In the genomic region with DNA sequence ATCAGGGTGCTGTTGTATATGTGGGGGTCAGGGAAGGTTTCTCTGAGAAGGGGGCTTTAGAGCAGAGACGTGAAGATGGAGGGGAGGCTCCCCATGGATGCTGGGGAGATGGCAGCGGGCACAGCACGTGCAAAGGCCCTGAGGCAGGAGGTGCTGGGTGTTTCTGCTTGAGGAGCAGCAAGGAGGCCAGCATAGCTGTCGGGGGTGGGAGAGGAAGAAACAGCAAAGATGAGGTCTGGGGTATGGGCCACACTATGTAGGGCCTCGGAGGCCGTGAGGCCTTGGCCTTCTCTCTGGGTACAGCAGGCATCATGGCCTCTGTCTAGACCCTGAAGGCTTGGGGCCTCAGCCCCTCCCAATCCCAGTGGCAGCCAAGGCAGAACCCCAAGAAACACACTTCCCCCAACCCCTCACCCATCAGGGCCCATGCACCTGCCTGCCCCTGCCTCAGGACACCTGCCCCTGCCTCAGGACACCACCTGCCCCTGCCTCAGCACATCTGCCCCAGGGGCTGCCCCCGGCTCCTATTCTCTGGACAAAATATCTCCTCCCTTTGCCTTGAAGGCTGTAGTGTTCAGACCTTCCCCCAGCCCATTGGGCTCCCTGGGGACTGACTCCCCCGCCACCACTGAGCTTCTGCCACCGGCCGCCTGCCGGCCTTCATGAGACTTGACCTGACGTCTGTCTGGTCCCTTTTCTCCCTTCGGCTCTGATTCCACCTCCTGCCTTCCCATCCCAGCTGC, we compare ENCODE assay signal across 19 cellular contexts. TPM values are rescaled to one million over a fixed set of nuclear protein-coding genes. Genes with fewer than 3 reads are reported as not detected.
DNase-seq lines count a peak whose midpoint lies in the region; ATAC-seq, FAIRE-seq and TF ChIP-seq lines count a peak whose summit lies in the region.
"Had no signal": no experiment of that assay in that cellular context is flagged by ENCODE, and none has a peak within 500 bp of the region (broad histone marks: within the 10 kb centered on the region; RNA-seq: fewer than 3 reads in every experiment).

No MANE protein-coding gene starts in this region.

- H3K36me3 ChIP-seq in K562 (ENCODE audit: control insufficient read depth, insufficient read depth, low read length) (no peaks in the 10 kb centered on the region), neuronal stem cell (replicated peaks in 1 of 2; ENCODE audit: control insufficient read depth in 2 of 2, insufficient read depth in 2 of 2, low read length in 2 of 2) (no peaks in the 10 kb centered on the region), kidney (ENCODE audit: control insufficient read depth in 1 of 2, insufficient read depth in 2 of 2, low read length in 2 of 2) (no peaks in the 10 kb centered on the region), thyroid gland (no peaks in the 10 kb centered on the region)

- H3K4me1 ChIP-seq in K562 (replicated peaks in 1 of 2; ENCODE audit: control insufficient read depth in 2 of 2, insufficient read depth in 2 of 2, low read length in 2 of 2) (peaks cover 0 to 72% of the 10 kb centered on the region in 2 experiments; a peak in 2 of 5 replicates), neuronal stem cell (ENCODE audit: control insufficient read depth in 2 of 2, insufficient read depth in 1 of 2, low read depth in 1 of 2, low read length in 2 of 2) (peaks cover 12 to 62% of the 10 kb centered on the region in 2 donors), kidney (ENCODE audit: control insufficient read depth in 1 of 2, insufficient read depth in 1 of 2, low read depth in 1 of 2, low read length in 2 of 2) (peaks cover 12 to 31% of the 10 kb centered on the region in 2 donors), thyroid gland (peaks cover 0 to 41% of the 10 kb centered on the region in 2 donors)

- H4K8ac ChIP-seq in neuronal stem cell (ENCODE audit: low read depth, low read length): no peak overlapping the region

- TF ChIP-seq CTCF in NB4 (IDR thresholded peaks at IDR 0.05; ENCODE audit: low read depth, low read length) (peak; percentile 13), K562 (IDR thresholded peaks at IDR 0.05 in 2 of 3, conservative IDR thresholded peaks at IDR 0.05 in 1 of 3; ENCODE audit: insufficient read depth in 2 of 3, low read depth in 1 of 3, low read length in 3 of 3) (0 out of 6 replicates have a peak, but pooled peaks of 1 of the 3 experiments have one; percentile 22), kidney (IDR thresholded peaks at IDR 0.05; ENCODE audit: borderline replicate concordance, extremely low read depth, insufficient read depth) (no peak), thyroid gland (IDR thresholded peaks at IDR 0.05) (no peak)

- H3K27me3 ChIP-seq in K562 (ENCODE audit: control insufficient read depth in 2 of 2, insufficient read depth in 2 of 2, low read length in 2 of 2) (no peaks in the 10 kb centered on the region), neuronal stem cell (ENCODE audit: control insufficient read depth in 3 of 3, insufficient read depth in 3 of 3, low read depth in 1 of 3, low read length in 3 of 3) (no peaks in the 10 kb centered on the region), thyroid gland (no peaks in the 10 kb centered on the region)

- peak overlapping the region in 1 of 2 experiments; percentile 55; a peak in 2 of 4 replicates for H3K9ac ChIP-seq in K562 (ENCODE audit: insufficient read depth in 1 of 2, low read depth in 2 of 2, low read length in 2 of 2)
- H3K9ac ChIP-seq in neuronal stem cell (ENCODE audit: low read depth, low read length, poor library complexity): peak overlapping the region; percentile 27
- H3K9ac ChIP-seq in kidney (ENCODE audit: low read length in 2 of 2): no peak overlapping the region

- no peak overlapping the region for H2BK12ac ChIP-seq in neuronal stem cell (ENCODE audit: low read length)

- in situ Hi-C loops in K562 (cut with MboI): no loop called here

- no peaks in the 10 kb centered on the region for H3K9me1 ChIP-seq in K562 (ENCODE audit: control insufficient read depth, insufficient read depth, low read length)

- peak; percentile 49 for ATAC-seq in K562
- ATAC-seq: activated CD8-positive, alpha-beta T cell treated with anti-CD3 and anti-CD28 coated beads, Interleukin-2, amount 10 ng/mL, durations not matched to agents 7 days and 5 days; left colon; mucosa of descending colon; right cardiac atrium had no signal

- no peak overlapping the region for H2BK120ac ChIP-seq in neuronal stem cell (ENCODE audit: low read depth, low read length)

- no peak overlapping the region for H3K27ac ChIP-seq in K562 (ENCODE audit: extremely low read depth, low read depth, low read length)
- H3K27ac ChIP-seq in neuronal stem cell (replicated peaks; ENCODE audit: low read length): no peak overlapping the region
- H3K27ac ChIP-seq in kidney (ENCODE audit: low read depth in 2 of 2, low read length in 2 of 2): no peak overlapping the region
- H3K27ac ChIP-seq in thyroid gland: no peak overlapping the region

- 25% methylated on average over 9 of the region's 13 CpGs for WGBS in K562 (ENCODE audit: insufficient coverage, low coverage, missing lambda C conversion rate)
- no CpG with 5 or more reads among the region's 13 CpGs for WGBS in neuronal stem cell (ENCODE audit: extremely low coverage in 2 of 2, insufficient read length in 2 of 2, insufficient replicate concordance in 1 of 2), 2 donors
- 75 to 78% methylated on average over 13 of the region's 13 CpGs for WGBS in thyroid gland, 2 donors

- no peaks in the 10 kb centered on the region for H3K79me2 ChIP-seq in K562 (ENCODE audit: control insufficient read depth, insufficient read depth, low read length)

- H4K91ac ChIP-seq in neuronal stem cell (ENCODE audit: low read depth, low read length, poor library complexity): no peak overlapping the region

- DNase-seq in COLO668 (lab: John Stamatoyannopoulos, UW; ENCODE audit: unreplicated experiment) (peak; percentile 53), NB4 (ENCODE audit: low read depth) (peak; percentile 90), K562 (ENCODE audit: extremely low read depth in 1 of 4, low spot score in 3 of 4) (no peak), neuronal stem cell (ENCODE audit: low spot score) (no peak), kidney (no peak), thyroid gland (no peak)
- no peak for DNase-seq in activated CD4-positive, alpha-beta T cell treated with anti-CD3 and anti-CD28 coated beads, Interleukin-2, amount 50 U/mL, for 4 hours
- DNase-seq: activated CD4-positive, CD25-positive, alpha-beta regulatory T cell; activated CD8-positive, alpha-beta T cell treated with anti-CD3 and anti-CD28 coated beads, Interleukin-2, amount 10 ng/mL, durations not matched to agents 7 days and 5 days; activated T-cell treated with anti-CD3 and anti-CD28 coated beads, Interleukin-2, amount 50 U/mL, for 48 hours; Kasumi-1; left colon; NCI-H1694 treated with DMSO at 0.1 percent for 48 hours; NCI-H345; SIG-M5; stimulated activated naive CD4-positive, alpha-beta T cell treated with Interleukin-2 at 50 U/mL for 16 hours had no signal

- no peak for TF ChIP-seq RAD21 in K562 (CRISPR knock-in tag; conservative IDR thresholded peaks at IDR 0.05 in 1 of 2, IDR thresholded peaks at IDR 0.05 in 1 of 2)

- H3K4me3 ChIP-seq in NB4 (ENCODE audit: low read depth, low read length) (no peak overlapping the region), K562 (no peak overlapping the region), neuronal stem cell (ENCODE audit: low read length in 2 of 2) (no peak overlapping the region), kidney (ENCODE audit: low read length in 2 of 2) (no peak overlapping the region), thyroid gland (replicated peaks in 1 of 3) (no peak overlapping the region)
- H3K4me3 ChIP-seq: mucosa of descending colon had no signal

- H3K4me2 ChIP-seq in K562 (ENCODE audit: insufficient read depth, low read length) (no peak overlapping the region), neuronal stem cell (ENCODE audit: insufficient read depth, low read length, poor library complexity, severe bottlenecking) (no peak overlapping the region)

- H3K18ac ChIP-seq in neuronal stem cell (ENCODE audit: low read length): peak overlapping the region; percentile 71

- no peak for TF ChIP-seq POLR2A in NB4 (IDR thresholded peaks at IDR 0.05; ENCODE audit: extremely low read depth, insufficient read length)
- TF ChIP-seq POLR2A in K562 (conservative IDR thresholded peaks at IDR 0.05): no peak
- no peak for TF ChIP-seq POLR2A in thyroid gland (IDR thresholded peaks at IDR 0.05)

- POLR2A ChIA-PET in K562 (lab: Yijun Ruan, JAX): no interaction called here

- no TSS peak for BruUV-seq in K562 (replicated peaks; lab: Mats Ljungman, UMichigan)

- H2AFZ ChIP-seq in K562 (ENCODE audit: low read depth, low read length): no peak overlapping the region
- no peak overlapping the region for H2AFZ ChIP-seq in neuronal stem cell (ENCODE audit: low read length)

- H3K14ac ChIP-seq in neuronal stem cell (ENCODE audit: low read length): no peak overlapping the region

- no peaks in the 10 kb centered on the region for H3K9me3 ChIP-seq in K562 (replicated peaks; ENCODE audit: control insufficient read depth, insufficient read depth, low read depth, low read length)
- H3K9me3 ChIP-seq in neuronal stem cell (replicated peaks in 1 of 2; ENCODE audit: control insufficient read depth in 2 of 2, insufficient read depth in 1 of 2, low read depth in 1 of 2, low read length in 2 of 2): no peaks in the 10 kb centered on the region
- H3K9me3 ChIP-seq in kidney (ENCODE audit: control insufficient read depth in 1 of 2, low read length in 2 of 2): no peaks in the 10 kb centered on the region
- H3K9me3 ChIP-seq in thyroid gland: no peaks in the 10 kb centered on the region
- H3K9me3 ChIP-seq: mucosa of descending colon had no signal

- H2AK5ac ChIP-seq in neuronal stem cell (ENCODE audit: low read depth, low read length): peak overlapping the region; percentile 78

- peaks cover 3% of the 10 kb centered on the region; the same call in 1 of the 2 replicates for H4K20me1 ChIP-seq in K562 (replicated peaks; ENCODE audit: control insufficient read depth, insufficient read depth, low read length)

- H2BK15ac ChIP-seq in neuronal stem cell (ENCODE audit: low read length): no peak overlapping the region

- intact Hi-C loops in K562 (cut with micrococcal nuclease): no loop called here
- intact Hi-C loops in kidney (cut with DNase I): no loop called here
- intact Hi-C loops in thyroid gland (cut with DNase I): no loop called here

- CTCF ChIA-PET in K562 (lab: Yijun Ruan, JAX; ENCODE audit: low intra/inter-chr PET ratio): no interaction called here

- H3K79me1 ChIP-seq in neuronal stem cell (ENCODE audit: low read depth, low read length): peaks cover 2% of the 10 kb centered on the region

- H3K23ac ChIP-seq in neuronal stem cell (ENCODE audit: low read depth, low read length, poor library complexity): no peak overlapping the region

- no peak for TF ChIP-seq EP300 in K562 (IDR thresholded peaks at IDR 0.05; ENCODE audit: low read length)

- no peak overlapping the region for H3K4ac ChIP-seq in neuronal stem cell (ENCODE audit: low read length)

- no peak overlapping the region for H2BK5ac ChIP-seq in neuronal stem cell (ENCODE audit: low read length)

- FAIRE-seq in K562 (lab: Jason Lieb, UNC) (no peak), kidney (lab: Jason Lieb, UNC) (no peak)
- FAIRE-seq: bronchial epithelial cell had no signal

RNA-seq across cellular contexts. Expression of gene ALDH3B1, which starts 6.2 kb away (rescaled TPM):
- total RNA-seq in K562 (2011; cell fraction: chromatin; rRNA removed; ENCODE audit: low replicate concordance): 0.14 and 0.70 TPM in 2 replicates
- total RNA-seq in K562 (2011; cell fraction: nucleolus; rRNA removed): 0.13 and 0.17 TPM in 2 replicates
- 0.07 and 0.15 TPM in 2 replicates for total RNA-seq in K562 (2011; cell fraction: nucleoplasm; rRNA removed)
- total RNA-seq in K562 (2014; rRNA removed) (0.37 TPM in 1 of 2 replicates, not detected in the other), K562 (2014; rRNA removed; fragmentation: Illumina TruSeq; extraction: Trizol) (0.04 TPM in 1 of 2 replicates, not detected in the other), K562 (2015; rRNA removed; fragmentation: Illumina TruSeq; extraction: Trizol) (0.07 and 0.08 TPM in 2 replicates), K562 (2021) (0.13 and 0.35 TPM in 2 replicates), kidney (42.7 TPM), thyroid gland (1 to 10 TPM; 3.0 to 6.6 (median 3.5) TPM)
- polyA plus RNA-seq in K562 (2011; rRNA removed) (0.10 and 0.19 TPM in 2 replicates), K562 (2014; fragmentation: Illumina TruSeq; extraction: Trizol) (0.06 and 0.15 TPM in 2 replicates), K562 (2014; fragmentation: Nextera tagmentation; extraction: Ambion mirVana) (under 1 TPM in 1 of 2 experiments, not detected in 1; 0.01 TPM), K562 (2014; rRNA removed) (0.21 and 0.43 TPM in 2 replicates), kidney (ENCODE audit: insufficient read depth, low read depth, low replicate concordance) (20.9 TPM)
- 0.18 and 0.36 TPM in 2 replicates for polyA plus RNA-seq in K562 (2011; cell fraction: cytosol; rRNA removed)
- polyA plus RNA-seq in K562 (2011; cell fraction: nucleus; rRNA removed): 0.21 and 0.30 TPM in 2 replicates
- 0.42 and 1.4 TPM in 2 replicates for polyA plus RNA-seq in K562 (2012)
- polyA minus RNA-seq in K562 (2011; rRNA and poly(A)+ RNA removed): 0.03 TPM in 1 of 2 replicates, not detected in the other
- polyA minus RNA-seq in K562 (2011; cell fraction: cytosol; rRNA and poly(A)+ RNA removed): 1.5 TPM in 1 of 2 replicates, not detected in the other
- 0.11 and 0.54 TPM in 2 replicates for polyA minus RNA-seq in K562 (2011; cell fraction: nucleus; rRNA and poly(A)+ RNA removed)
- 0.25 TPM for polyA plus RNA-seq in neuronal stem cell (2013, experiment 1 of 2)
- 0.22 TPM for polyA plus RNA-seq in neuronal stem cell (2013, experiment 2 of 2)
- total RNA-seq: activated CD8-positive, alpha-beta T cell treated with anti-CD3 and anti-CD28 coated beads, Interleukin-2, amount 10 ng/mL, durations not matched to agents 7 days and 5 days had no signal

RNA-seq across cellular contexts. Expression of gene UNC93B1, which starts 12.4 kb away (rescaled TPM):
- total RNA-seq in K562 (2011; cell fraction: chromatin; rRNA removed; ENCODE audit: low replicate concordance): 14.0 and 42.4 TPM in 2 replicates
- total RNA-seq in K562 (2011; cell fraction: nucleolus; rRNA removed): 38.0 and 40.8 TPM in 2 replicates
- 17.3 and 24.9 TPM in 2 replicates for total RNA-seq in K562 (2011; cell fraction: nucleoplasm; rRNA removed)
- total RNA-seq in K562 (2014; rRNA removed) (10.1 and 12.2 TPM in 2 replicates), K562 (2014; rRNA removed; fragmentation: Illumina TruSeq; extraction: Trizol) (3.7 and 4.3 TPM in 2 replicates), K562 (2015; rRNA removed; fragmentation: Illumina TruSeq; extraction: Trizol) (2.3 and 3.3 TPM in 2 replicates), K562 (2021) (13.6 and 14.1 TPM in 2 replicates), kidney (67.9 TPM), thyroid gland (10 to 100 TPM; 25.7 to 49.2 (median 36.3) TPM)
- polyA plus RNA-seq in K562 (2011; rRNA removed) (8.6 and 10.0 TPM in 2 replicates), K562 (2014; fragmentation: Illumina TruSeq; extraction: Trizol) (5.1 and 6.5 TPM in 2 replicates), K562 (2014; fragmentation: Nextera tagmentation; extraction: Ambion mirVana) (under 1 TPM; 0.10 to 0.17 TPM), K562 (2014; rRNA removed) (7.3 and 11.6 TPM in 2 replicates), kidney (ENCODE audit: insufficient read depth, low read depth, low replicate concordance) (21.3 TPM)
- polyA plus RNA-seq in K562 (2011; cell fraction: cytosol; rRNA removed): 11.3 and 17.7 TPM in 2 replicates
- polyA plus RNA-seq in K562 (2011; cell fraction: nucleus; rRNA removed): 30.9 and 40.1 TPM in 2 replicates
- polyA plus RNA-seq in K562 (2012): 6.5 and 9.5 TPM in 2 replicates
- polyA minus RNA-seq in K562 (2011; rRNA and poly(A)+ RNA removed): 5.2 and 8.3 TPM in 2 replicates
- polyA minus RNA-seq in K562 (2011; cell fraction: cytosol; rRNA and poly(A)+ RNA removed): 9.3 and 11.6 TPM in 2 replicates
- polyA minus RNA-seq in K562 (2011; cell fraction: nucleus; rRNA and poly(A)+ RNA removed): 12.3 and 12.5 TPM in 2 replicates
- polyA plus RNA-seq in neuronal stem cell (2013, experiment 1 of 2): 4.9 TPM
- 4.6 TPM for polyA plus RNA-seq in neuronal stem cell (2013, experiment 2 of 2)

RNA-seq across cellular contexts. Expression of gene NDUFS8, which starts 14.1 kb away (rescaled TPM):
- total RNA-seq in K562 (2011; cell fraction: chromatin; rRNA removed; ENCODE audit: low replicate concordance): 41.2 and 158 TPM in 2 replicates
- 168 and 170 TPM in 2 replicates for total RNA-seq in K562 (2011; cell fraction: nucleolus; rRNA removed)
- total RNA-seq in K562 (2011; cell fraction: nucleoplasm; rRNA removed): 99.4 and 102 TPM in 2 replicates
- 351 and 419 TPM in 2 replicates for total RNA-seq in K562 (2014; rRNA removed)
- total RNA-seq in K562 (2014; rRNA removed; fragmentation: Illumina TruSeq; extraction: Trizol): 60.0 and 91.3 TPM in 2 replicates
- total RNA-seq in K562 (2015; rRNA removed; fragmentation: Illumina TruSeq; extraction: Trizol): 146 and 150 TPM in 2 replicates
- 271 and 294 TPM in 2 replicates for total RNA-seq in K562 (2021)
- 67.2 and 68.7 TPM in 2 replicates for polyA plus RNA-seq in K562 (2011; rRNA removed)
- 181 and 505 TPM in 2 replicates for polyA plus RNA-seq in K562 (2011; cell fraction: cytosol; rRNA removed)
- polyA plus RNA-seq in K562 (2011; cell fraction: nucleus; rRNA removed): 116 and 178 TPM in 2 replicates
- polyA plus RNA-seq in K562 (2012): 247 and 317 TPM in 2 replicates
- polyA plus RNA-seq in K562 (2014; fragmentation: Illumina TruSeq; extraction: Trizol): 101 and 156 TPM in 2 replicates
- 10 to 100 TPM; 36.5 to 65.1 TPM for polyA plus RNA-seq in K562 (2014; fragmentation: Nextera tagmentation; extraction: Ambion mirVana)
- 241 and 257 TPM in 2 replicates for polyA plus RNA-seq in K562 (2014; rRNA removed)
- polyA minus RNA-seq in K562 (2011; rRNA and poly(A)+ RNA removed): 28.2 and 47.3 TPM in 2 replicates
- polyA minus RNA-seq in K562 (2011; cell fraction: cytosol; rRNA and poly(A)+ RNA removed): 128 and 135 TPM in 2 replicates
- polyA minus RNA-seq in K562 (2011; cell fraction: nucleus; rRNA and poly(A)+ RNA removed): 55.5 and 65.1 TPM in 2 replicates
- polyA plus RNA-seq in neuronal stem cell (2013, experiment 1 of 2): 144 TPM
- 148 TPM for polyA plus RNA-seq in neuronal stem cell (2013, experiment 2 of 2)
- 144 TPM for total RNA-seq in kidney
- polyA plus RNA-seq in kidney (ENCODE audit: insufficient read depth, low read depth, low replicate concordance): 472 TPM
- 100 to 1,000 TPM; 222 to 310 (median 254) TPM for total RNA-seq in thyroid gland

RNA-seq across cellular contexts. Expression of gene TCIRG1, which starts 22.5 kb away (rescaled TPM):
- 106 and 531 TPM in 2 replicates for total RNA-seq in K562 (2011; cell fraction: chromatin; rRNA removed; ENCODE audit: low replicate concordance)
- 492 and 517 TPM in 2 replicates for total RNA-seq in K562 (2011; cell fraction: nucleolus; rRNA removed)
- 190 and 232 TPM in 2 replicates for total RNA-seq in K562 (2011; cell fraction: nucleoplasm; rRNA removed)
- total RNA-seq in K562 (2014; rRNA removed): 78.0 and 82.8 TPM in 2 replicates
- 2.5 and 5.5 TPM in 2 replicates for total RNA-seq in K562 (2014; rRNA removed; fragmentation: Illumina TruSeq; extraction: Trizol)
- total RNA-seq in K562 (2015; rRNA removed; fragmentation: Illumina TruSeq; extraction: Trizol): 24.4 and 28.7 TPM in 2 replicates
- total RNA-seq in K562 (2021): 96.4 and 108 TPM in 2 replicates
- 31.1 and 72.7 TPM in 2 replicates for polyA plus RNA-seq in K562 (2011; rRNA removed)
- polyA plus RNA-seq in K562 (2011; cell fraction: cytosol; rRNA removed): 56.1 and 92.6 TPM in 2 replicates
- 923 and 1,215 TPM in 2 replicates for polyA plus RNA-seq in K562 (2011; cell fraction: nucleus; rRNA removed)
- polyA plus RNA-seq in K562 (2012): 55.4 and 115 TPM in 2 replicates
- 13.1 and 33.3 TPM in 2 replicates for polyA plus RNA-seq in K562 (2014; fragmentation: Illumina TruSeq; extraction: Trizol)
- polyA plus RNA-seq in K562 (2014; fragmentation: Nextera tagmentation; extraction: Ambion mirVana): 1 to 10 TPM in 1 of 2 experiments, under 1 TPM in 1; 0.49 to 1.9 TPM
- 113 and 143 TPM in 2 replicates for polyA plus RNA-seq in K562 (2014; rRNA removed)
- polyA minus RNA-seq in K562 (2011; rRNA and poly(A)+ RNA removed): 9.7 and 11.0 TPM in 2 replicates
- polyA minus RNA-seq in K562 (2011; cell fraction: cytosol; rRNA and poly(A)+ RNA removed): 28.2 and 33.0 TPM in 2 replicates
- 139 and 154 TPM in 2 replicates for polyA minus RNA-seq in K562 (2011; cell fraction: nucleus; rRNA and poly(A)+ RNA removed)
- polyA plus RNA-seq in neuronal stem cell (2013, experiment 1 of 2): 5.7 TPM
- 4.8 TPM for polyA plus RNA-seq in neuronal stem cell (2013, experiment 2 of 2)
- 97.1 TPM for total RNA-seq in kidney
- polyA plus RNA-seq in kidney (ENCODE audit: insufficient read depth, low read depth, low replicate concordance): 36.3 TPM
- 100 to 1,000 TPM in 3 of 4 donors, 10 to 100 TPM in 1; 74.8 to 141 (median 121) TPM for total RNA-seq in thyroid gland

Comparison
In these comparisons a context has a peak if more than half of its experiments do, and no peak if none do; other contexts are left out.
1. DNase-seq: peak in COLO668 (single experiment) and NB4 (single experiment); none in K562 (0 of 4), neuronal stem cell (single experiment), kidney (single experiment), thyroid gland (0 of 2) and activated CD4-positive, alpha-beta T cell treated with anti-CD3 and anti-CD28 coated beads, Interleukin-2, amount 50 U/mL, for 4 hours (0 of 2).